16 cellular contexts compared by ENCODE assay signal in genomic region chrX:1555370-1555769, GRCh38. TPM values are rescaled to one million over a fixed set of nuclear protein-coding genes. Genes with fewer than 3 reads are reported as not detected.
DNase-seq lines count a peak whose midpoint lies in the region; ATAC-seq and TF ChIP-seq lines count a peak whose summit lies in the region.
"Had no signal": no experiment of that assay in that cellular context is flagged by ENCODE, and none has a peak within 500 bp of the region (broad histone marks: within the 10 kb centered on the region; RNA-seq: fewer than 3 reads in every experiment).

No MANE protein-coding gene starts in this region.

- H3K79me2 ChIP-seq in SK-N-SH (ENCODE audit: insufficient read depth) = no peaks in the 10 kb centered on the region

- H3K4me1 ChIP-seq in CD8-positive, alpha-beta memory T cell (ENCODE audit: insufficient read depth, low read length) = peaks cover 57% of the 10 kb centered on the region
- H3K4me1 ChIP-seq in effector memory CD4-positive, alpha-beta T cell (ENCODE audit: control insufficient read depth, insufficient read depth, low read length, poor library complexity, severe bottlenecking) = peaks cover 40% of the 10 kb centered on the region
- no peaks in the 10 kb centered on the region for H3K4me1 ChIP-seq in SK-N-SH (ENCODE audit: control insufficient read depth in 1 of 2, insufficient read depth in 2 of 2, low read depth in 1 of 2, low read length in 1 of 2)
- H3K4me1 ChIP-seq: SJSA1 had no signal

- H3K27me3 ChIP-seq in CD8-positive, alpha-beta memory T cell (ENCODE audit: insufficient read depth, low read length, poor library complexity, severe bottlenecking) = no peaks in the 10 kb centered on the region
- H3K27me3 ChIP-seq in effector memory CD4-positive, alpha-beta T cell (replicated peaks; ENCODE audit: control insufficient read depth, insufficient read depth, low read length, poor library complexity, severe bottlenecking) = no peaks in the 10 kb centered on the region
- H3K27me3 ChIP-seq in SK-N-SH (ENCODE audit: insufficient read depth) = peaks cover 44% of the 10 kb centered on the region
- H3K27me3 ChIP-seq: SJSA1 had no signal

- 49% methylated on average over 6 of the region's 6 CpGs for WGBS in SK-N-SH (ENCODE audit: low lambda C conversion rate)

- H4K20me1 ChIP-seq in SK-N-SH (ENCODE audit: insufficient read depth) = no peaks in the 10 kb centered on the region

- no peak for ATAC-seq in WTC11
- no peak for ATAC-seq in stimulated activated memory B cell treated with anti-CD40 and anti-IgM and Interleukin-4, amounts not matched to agents 10 μg/mL and 1 μg/mL and 100 μg/mL, for 72 hours
- ATAC-seq: sciatic nerve had no signal

- peak overlapping the region; percentile 95 to 99 (median 97) for H3K27ac Mint-ChIP-seq in CD8-positive, alpha-beta memory T cell
- no peak overlapping the region for H3K27ac Mint-ChIP-seq in WTC11
- peak overlapping the region; percentile 95 for H3K27ac Mint-ChIP-seq in stimulated activated memory B cell treated with anti-CD40 and anti-IgM and Interleukin-4, amounts not matched to agents 10 μg/mL and 1 μg/mL and 100 μg/mL, for 72 hours

- H3K4me3 ChIP-seq in CD8-positive, alpha-beta memory T cell (ENCODE audit: low read length) = peak overlapping the region; percentile 23
- no peak overlapping the region for H3K4me3 ChIP-seq in effector memory CD4-positive, alpha-beta T cell (ENCODE audit: insufficient read depth, low read depth, low read length, poor library complexity, severe bottlenecking)
- H3K4me3 ChIP-seq in SK-N-SH (ENCODE audit: low read depth in 2 of 2, low read length in 1 of 2) = no peak overlapping the region
- H3K4me3 ChIP-seq: SJSA1, thoracic aorta had no signal

- H3K9me3 Mint-ChIP-seq in CD8-positive, alpha-beta memory T cell = peaks cover 4 to 11% (median 7%) of the 10 kb centered on the region in 5 donors
- H3K9me3 Mint-ChIP-seq in WTC11 = peaks cover 11% of the 10 kb centered on the region
- H3K9me3 Mint-ChIP-seq in stimulated activated memory B cell treated with anti-CD40 and anti-IgM and Interleukin-4, amounts not matched to agents 10 μg/mL and 1 μg/mL and 100 μg/mL, for 72 hours = peaks cover 29% of the 10 kb centered on the region

- H3K9ac ChIP-seq in SK-N-SH = no peak overlapping the region

- peaks cover 1 to 16% (median 6%) of the 10 kb centered on the region in 3 donors for H3K36me3 Mint-ChIP-seq in CD8-positive, alpha-beta memory T cell
- 0 out of 2 replicates have a peak, but pooled peaks cover 2% of the 10 kb centered on the region for H3K36me3 Mint-ChIP-seq in WTC11
- peaks cover 27% of the 10 kb centered on the region for H3K36me3 Mint-ChIP-seq in stimulated activated memory B cell treated with anti-CD40 and anti-IgM and Interleukin-4, amounts not matched to agents 10 μg/mL and 1 μg/mL and 100 μg/mL, for 72 hours

- no peaks in the 10 kb centered on the region for H3K9me2 ChIP-seq in SK-N-SH

- H3K4me3 Mint-ChIP-seq in CD8-positive, alpha-beta memory T cell = peak overlapping the region; percentile 49 to 78 (median 75)
- no peak overlapping the region for H3K4me3 Mint-ChIP-seq in WTC11
- no peak overlapping the region for H3K4me3 Mint-ChIP-seq in stimulated activated memory B cell treated with anti-CD40 and anti-IgM and Interleukin-4, amounts not matched to agents 10 μg/mL and 1 μg/mL and 100 μg/mL, for 72 hours

- CTCF ChIA-PET in CD8-positive, alpha-beta memory T cell (lab: Charles Lee) = no interaction called here
- CTCF ChIA-PET in WTC11 (lab: Charles Lee) (no interaction called here), SK-N-SH (lab: Yijun Ruan, JAX) (no interaction called here)

- no peak for TF ChIP-seq EP300 in SK-N-SH (IDR thresholded peaks at IDR 0.05; ENCODE audit: borderline replicate concordance in 1 of 2, low read depth in 1 of 2, low read length in 1 of 2)

- TF ChIP-seq CTCF in WTC11 (IDR thresholded peaks at IDR 0.05) (no peak), SK-N-SH (IDR thresholded peaks at IDR 0.05) (no peak)

- no peaks in the 10 kb centered on the region for H3F3A ChIP-seq in SK-N-SH (replicated peaks; ENCODE audit: insufficient read depth)

- peaks cover 11% of the 10 kb centered on the region for H3K9me3 ChIP-seq in CD8-positive, alpha-beta memory T cell (ENCODE audit: low read length)
- peaks cover 5% of the 10 kb centered on the region for H3K9me3 ChIP-seq in effector memory CD4-positive, alpha-beta T cell (ENCODE audit: control insufficient read depth, low read length)
- no peaks in the 10 kb centered on the region for H3K9me3 ChIP-seq in SK-N-SH
- H3K9me3 ChIP-seq: SJSA1 had no signal

- no peak overlapping the region for H3K4me2 ChIP-seq in SK-N-SH

- no peak overlapping the region for H3K27ac ChIP-seq in CD8-positive, alpha-beta memory T cell (ENCODE audit: low read depth, low read length)
- H3K27ac ChIP-seq in effector memory CD4-positive, alpha-beta T cell (ENCODE audit: insufficient read depth, low read length, poor library complexity, severe bottlenecking) = peak overlapping the region; percentile 60
- H3K27ac ChIP-seq in SK-N-SH (ENCODE audit: low read depth in 2 of 2, low read length in 1 of 2) = no peak overlapping the region
- H3K27ac ChIP-seq: SJSA1, thoracic aorta had no signal

- H2AFZ ChIP-seq in SK-N-SH (ENCODE audit: low read depth) = no peak overlapping the region

- POLR2A ChIA-PET in CD8-positive, alpha-beta memory T cell (lab: Charles Lee) = no interaction called here
- POLR2A ChIA-PET in WTC11 (lab: Charles Lee) = no interaction called here
- POLR2A ChIA-PET in SK-N-SH (lab: Yijun Ruan, JAX) = no interaction called here

- no peaks in the 10 kb centered on the region for H3K36me3 ChIP-seq in CD8-positive, alpha-beta memory T cell (ENCODE audit: insufficient read depth, low read length)
- H3K36me3 ChIP-seq in effector memory CD4-positive, alpha-beta T cell (ENCODE audit: control insufficient read depth, insufficient read depth, low read length) = no peaks in the 10 kb centered on the region
- no peaks in the 10 kb centered on the region for H3K36me3 ChIP-seq in SK-N-SH (replicated peaks in 1 of 2; ENCODE audit: control insufficient read depth in 1 of 2, insufficient read depth in 2 of 2, low read length in 1 of 2)
- H3K36me3 ChIP-seq: SJSA1, thoracic aorta had no signal

- no peak for DNase-seq in CD8-positive, alpha-beta memory T cell
- DNase-seq in WTC11 (ENCODE audit: low spot score) (no peak), D341Med (ENCODE audit: low spot score) (no peak), GOT3 (lab: John Stamatoyannopoulos, UW) (no peak), SK-N-SH (no peak)
- DNase-seq in effector memory CD4-positive, alpha-beta T cell = no peak
- DNase-seq: effector CD8-positive, alpha-beta T cell; EL; hippocampal formation; NCI-H2029; NCI-H524 treated with DMSO at 0.1 percent for 48 hours; occipital lobe had no signal

- H3K27me3 Mint-ChIP-seq in CD8-positive, alpha-beta memory T cell = no peaks in the 10 kb centered on the region
- H3K27me3 Mint-ChIP-seq in WTC11 (ENCODE audit: low read depth) = peaks cover 6% of the 10 kb centered on the region; the same call in 1 of the 2 replicates
- no peaks in the 10 kb centered on the region for H3K27me3 Mint-ChIP-seq in stimulated activated memory B cell treated with anti-CD40 and anti-IgM and Interleukin-4, amounts not matched to agents 10 μg/mL and 1 μg/mL and 100 μg/mL, for 72 hours

- H3K4me1 Mint-ChIP-seq in CD8-positive, alpha-beta memory T cell = peaks cover 56 to 66% (median 61%) of the 10 kb centered on the region in 3 donors
- H3K4me1 Mint-ChIP-seq in WTC11 = no peaks in the 10 kb centered on the region
- peaks cover 60% of the 10 kb centered on the region for H3K4me1 Mint-ChIP-seq in stimulated activated memory B cell treated with anti-CD40 and anti-IgM and Interleukin-4, amounts not matched to agents 10 μg/mL and 1 μg/mL and 100 μg/mL, for 72 hours

- TF ChIP-seq RAD21 in SK-N-SH (IDR thresholded peaks at IDR 0.05; ENCODE audit: low read length) = no peak

TF ChIP-seq in WTC11, 78 proteins besides CTCF, POLR2A, EP300 and RAD21 (continues in another document):
- TF ChIP-seq GRHL2 (CRISPR knock-in tag; IDR thresholded peaks at IDR 0.05; ENCODE audit: insufficient replicate concordance, severe bottlenecking) = no peak
- TF ChIP-seq MLX (CRISPR knock-in tag; IDR thresholded peaks at IDR 0.05) = no peak

TF ChIP-seq in SK-N-SH, 30 proteins besides CTCF, POLR2A, EP300 and RAD21 (continues in another document):
- TF ChIP-seq PBX3 (IDR thresholded peaks at IDR 0.05) = no peak
- no peak for TF ChIP-seq NRF1 (IDR thresholded peaks at IDR 0.05; ENCODE audit: low read depth, low read length)
- no peak for TF ChIP-seq GABPA (IDR thresholded peaks at IDR 0.05; ENCODE audit: low read depth)
- no peak for TF ChIP-seq SIN3A (IDR thresholded peaks at IDR 0.05; ENCODE audit: borderline replicate concordance, low read depth, low read length)
- TF ChIP-seq EZH2phosphoT487 (IDR thresholded peaks at IDR 0.05; ENCODE audit: borderline replicate concordance, low read depth) = no peak

RNA-seq across cellular contexts. Expression of gene P2RY8, which starts 18.4 kb away (rescaled TPM):
- total RNA-seq in CD8-positive, alpha-beta memory T cell = 10 to 100 TPM; 47.1 to 50.1 TPM
- polyA plus RNA-seq in CD8-positive, alpha-beta memory T cell = 302 TPM
- total RNA-seq in WTC11 (2021) = 0.32 to 0.37 TPM (median 0.32 TPM) in 3 replicates
- 0.03 and 0.08 TPM in 2 replicates for polyA plus RNA-seq in SK-N-SH (2012; rRNA removed)
- polyA plus RNA-seq in SK-N-SH (2012; cell fraction: cytosol; rRNA removed) = 0.03 and 0.05 TPM in 2 replicates
- polyA plus RNA-seq in SK-N-SH (2012; cell fraction: nucleus; rRNA removed) = 0.05 and 0.15 TPM in 2 replicates
- total RNA-seq: SJSA1 had no signal

RNA-seq across cellular contexts. Expression of gene AKAP17A, which starts 36.0 kb away (rescaled TPM):
- total RNA-seq in CD8-positive, alpha-beta memory T cell = 10 to 100 TPM; 73.0 to 74.5 TPM
- 52.1 TPM for polyA plus RNA-seq in CD8-positive, alpha-beta memory T cell
- 44.5 to 68.1 TPM (median 45.5 TPM) in 3 replicates for total RNA-seq in WTC11 (2021)
- polyA plus RNA-seq in SK-N-SH (2012; rRNA removed) = 38.7 and 43.8 TPM in 2 replicates
- 17.5 and 23.9 TPM in 2 replicates for polyA plus RNA-seq in SK-N-SH (2012; cell fraction: cytosol; rRNA removed)
- 238 and 288 TPM in 2 replicates for polyA plus RNA-seq in SK-N-SH (2012; cell fraction: nucleus; rRNA removed)

RNA-seq across cellular contexts. Expression of gene ASMT, which starts 59.5 kb away (rescaled TPM):
- total RNA-seq in CD8-positive, alpha-beta memory T cell = 1 to 10 TPM; 1.9 to 2.1 TPM
- 0.40 TPM for polyA plus RNA-seq in CD8-positive, alpha-beta memory T cell
- 0.32 to 0.87 TPM (median 0.33 TPM) in 3 replicates for total RNA-seq in WTC11 (2021)
- polyA plus RNA-seq in SK-N-SH (2012; rRNA removed) = 0.26 TPM in 1 of 2 replicates, not detected in the other
- 0.08 TPM in 2 replicates for polyA plus RNA-seq in SK-N-SH (2012; cell fraction: cytosol; rRNA removed)
- polyA plus RNA-seq in SK-N-SH (2012; cell fraction: nucleus; rRNA removed) = 0.20 and 0.54 TPM in 2 replicates
- total RNA-seq: SJSA1, thoracic aorta had no signal

Comparison
In these comparisons a context has a peak if more than half of its experiments do, and no peak if none do; other contexts are left out.
1. H3K4me3 Mint-ChIP-seq: peak in CD8-positive, alpha-beta memory T cell (7 of 7); none in WTC11 (single experiment) and stimulated activated memory B cell treated with anti-CD40 and anti-IgM and Interleukin-4, amounts not matched to agents 10 μg/mL and 1 μg/mL and 100 μg/mL, for 72 hours (single experiment).
2. RNA of gene P2RY8, which starts 18.4 kb away (total RNA-seq): 47.1 to 50.1 TPM in CD8-positive, alpha-beta memory T cell; 0.32 to 0.37 TPM in WTC11; every median in the first group is over 10 times any median in the second.